Comparison of ENCODE assay signal across 19 cellular contexts in genomic region chr17:63682981-63683380, GRCh38.
"Had no signal": no experiment of that assay in that cellular context is flagged by ENCODE, and none has a peak within 500 bp of the region (broad histone marks: within the 10 kb centered on the region; RNA-seq: fewer than 3 reads in every experiment).

No MANE protein-coding gene starts in this region.

- H3K9me3 Mint-ChIP-seq: activated naive CD4-positive, alpha-beta T cell treated with anti-CD3 and anti-CD28 coated beads, Interleukin-2, amount 50 U/mL, for 72 hours; activated T-helper 1 cell treated with anti-CD3 and anti-CD28 coated beads, Interleukin-12 subunit alpha, Interleukin-12 subunit beta, Interleukin-2, Interleukin-4 antibody, amounts not matched to agents 30 ng/mL and 10 ng/mL and 1 ng/mL, durations not matched to agents 14 hours and 24 hours and 36 hours; central memory CD8-positive, alpha-beta T cell; mesothelial cell of epicardium; natural killer cell treated with Interleukin-12 subunit alpha and Interleukin-12 subunit beta and Interleukin-15 and Interleukin-18, amount 100 ng/mL, for 72 hours had no signal

- ATAC-seq: activated naive CD4-positive, alpha-beta T cell treated with anti-CD3 and anti-CD28 coated beads, Interleukin-2, amount 50 U/mL, for 72 hours; esophagus mucosa; left ventricle myocardium superior; natural killer cell treated with Interleukin-12 subunit alpha and Interleukin-12 subunit beta and Interleukin-15 and Interleukin-18, amount 100 ng/mL, for 72 hours; right cardiac atrium had no signal

- H3K27me3 Mint-ChIP-seq: central memory CD8-positive, alpha-beta T cell; natural killer cell treated with Interleukin-12 subunit alpha and Interleukin-12 subunit beta and Interleukin-15 and Interleukin-18, amount 100 ng/mL, for 72 hours had no signal

- H3K27ac Mint-ChIP-seq: activated T-helper 1 cell treated with anti-CD3 and anti-CD28 coated beads, Interleukin-12 subunit alpha, Interleukin-12 subunit beta, Interleukin-2, Interleukin-4 antibody, amounts not matched to agents 30 ng/mL and 10 ng/mL and 1 ng/mL, durations not matched to agents 14 hours and 24 hours and 36 hours; mesothelial cell of epicardium; natural killer cell treated with Interleukin-12 subunit alpha and Interleukin-12 subunit beta and Interleukin-15 and Interleukin-18, amount 100 ng/mL, for 72 hours had no signal

- H3K36me3 Mint-ChIP-seq: natural killer cell treated with Interleukin-12 subunit alpha and Interleukin-12 subunit beta and Interleukin-15 and Interleukin-18, amount 100 ng/mL, for 72 hours had no signal

- H3K9me3 ChIP-seq: breast epithelium, SK-N-SH had no signal

- H3K4me3 Mint-ChIP-seq: activated T-helper 1 cell treated with anti-CD3 and anti-CD28 coated beads, Interleukin-12 subunit alpha, Interleukin-12 subunit beta, Interleukin-2, Interleukin-4 antibody, amounts not matched to agents 30 ng/mL and 10 ng/mL and 1 ng/mL, durations not matched to agents 14 hours and 24 hours and 36 hours; central memory CD8-positive, alpha-beta T cell; mesothelial cell of epicardium; natural killer cell treated with Interleukin-12 subunit alpha and Interleukin-12 subunit beta and Interleukin-15 and Interleukin-18, amount 100 ng/mL, for 72 hours had no signal

- H3K27me3 ChIP-seq: breast epithelium, hepatocyte had no signal

- DNase-seq: activated CD4-positive, alpha-beta T cell treated with anti-CD3 and anti-CD28 coated beads, Interleukin-2, amount 50 U/mL, for 48 hours; activated gamma-delta T cell; effector memory CD4-positive, alpha-beta T cell; glutamatergic neuron; left ventricle myocardium superior; mammary epithelial cell; right cardiac atrium; SK-N-SH; stimulated activated CD4-positive, alpha-beta T cell treated with anti-CD3 and anti-CD28 coated beads, Interleukin-1b, Interleukin-23, amount 100 ng/mL, for 48 hours; trophoblast cell had no signal

- H3K27ac ChIP-seq: breast epithelium, hepatocyte, parathyroid adenoma had no signal
